In genomic region chr5:141861194-141861593, GRCh38 we compare ENCODE assay signal across 18 cellular contexts. TPM values are rescaled to one million over a fixed set of nuclear protein-coding genes. Genes with fewer than 3 reads are reported as not detected.
A peak's percentile ranks its signal among the peaks of the same experiment; 100 is the strongest.
DNase-seq lines count a peak whose midpoint lies in the region; ATAC-seq, FAIRE-seq and TF ChIP-seq lines count a peak whose summit lies in the region.
"Had no signal": no experiment of that assay in that cellular context is flagged by ENCODE, and none has a peak within 500 bp of the region (broad histone marks: within the 10 kb centered on the region; RNA-seq: fewer than 3 reads in every experiment).

No MANE protein-coding gene starts in this region.

- H3K36me3 Mint-ChIP-seq in Calu3 (ENCODE audit: insufficient read depth, unreplicated experiment) (peaks cover 78% of the 10 kb centered on the region), endothelial cell (ENCODE audit: low read depth, unreplicated experiment) (peaks cover 62% of the 10 kb centered on the region)
- H3K36me3 Mint-ChIP-seq: CD8-positive, alpha-beta memory T cell had no signal

- H3K4me1 Mint-ChIP-seq in Calu3 (ENCODE audit: low read depth, unreplicated experiment) (peaks cover 50% of the 10 kb centered on the region), endothelial cell (ENCODE audit: unreplicated experiment) (peaks cover 33% of the 10 kb centered on the region)
- H3K4me1 Mint-ChIP-seq: B cell; CD8-positive, alpha-beta memory T cell had no signal

- no peak overlapping the region for H3K4me3 Mint-ChIP-seq in Calu3 (ENCODE audit: low read depth, unreplicated experiment)
- H3K4me3 Mint-ChIP-seq in endothelial cell (ENCODE audit: unreplicated experiment): peak overlapping the region; percentile 11
- H3K4me3 Mint-ChIP-seq: B cell; CD4-positive, alpha-beta T cell; CD8-positive, alpha-beta memory T cell; H9; HFFc6 had no signal

- H3K27me3 Mint-ChIP-seq in Calu3 (ENCODE audit: unreplicated experiment) (no peaks in the 10 kb centered on the region), endothelial cell (ENCODE audit: unreplicated experiment) (peaks cover 6% of the 10 kb centered on the region)

- BruUV-seq in Calu3 (replicated peaks; lab: Mats Ljungman, UMichigan): no TSS peak

- TF ChIP-seq CTCF in Calu3 (IDR thresholded peaks at IDR 0.05; ENCODE audit: unreplicated experiment): no peak
- TF ChIP-seq CTCF in endothelial cell (IDR thresholded peaks at IDR 0.05; ENCODE audit: unreplicated experiment): no peak

- no peak for FAIRE-seq in GM19239 (lab: Jason Lieb, UNC)
- FAIRE-seq: A204.1, G401.6, GM12892 had no signal

- DNase-seq in Calu3 (no peak), MV-4-11 (lab: John Stamatoyannopoulos, UW) (peak; percentile 47), endothelial cell (ENCODE audit: low spot score) (no peak), DMS79 (lab: John Stamatoyannopoulos, UW) (no peak), GM19239 (ENCODE audit: insufficient read length, low spot score) (no peak)
- DNase-seq: CD4-positive, alpha-beta T cell; CD8-positive, alpha-beta memory T cell; DMS53; DND-41; GM23248; H9; HFFc6 had no signal

- intact Hi-C loops in Calu3 (cut with micrococcal nuclease; ENCODE audit: unreplicated experiment): no loop called here

- ATAC-seq in HG02642 (IDR thresholded peaks at IDR 0.05; ENCODE audit: poor library complexity, unreplicated experiment): no peak
- ATAC-seq: HCT116 had no signal

- CTCF ChIA-PET in Calu3 (lab: Charles Lee): no interaction called here

- H3K27ac Mint-ChIP-seq in Calu3 (ENCODE audit: unreplicated experiment): peak overlapping the region; percentile 3
- H3K27ac Mint-ChIP-seq in endothelial cell (ENCODE audit: unreplicated experiment): peak overlapping the region; percentile 0
- H3K27ac Mint-ChIP-seq: B cell; CD4-positive, alpha-beta T cell; CD8-positive, alpha-beta memory T cell; HFFc6 had no signal

- no peaks in the 10 kb centered on the region for H3K9me3 Mint-ChIP-seq in Calu3 (ENCODE audit: low read depth, unreplicated experiment)
- H3K9me3 Mint-ChIP-seq in endothelial cell (ENCODE audit: unreplicated experiment): no peaks in the 10 kb centered on the region
- H3K9me3 Mint-ChIP-seq: CD4-positive, alpha-beta T cell; CD8-positive, alpha-beta memory T cell; H9; HFFc6 had no signal

RNA-seq across cellular contexts. Expression of gene PCDH1, which starts 17.0 kb away (rescaled TPM):
- 146 and 167 TPM in 2 replicates for total RNA-seq in Calu3 (2022)
- 140 TPM for total RNA-seq in endothelial cell (ENCODE audit: unreplicated experiment)
- total RNA-seq: B cell; CD8-positive, alpha-beta memory T cell had no signal
